ENCODE assay signal across 9 cellular contexts in genomic region chr4:87011340-87012034, GRCh38.
DNase-seq lines count a peak whose midpoint lies in the region; ATAC-seq and TF ChIP-seq lines count a peak whose summit lies in the region.
"Had no signal": no experiment of that assay in that cellular context is flagged by ENCODE, and none has a peak within 500 bp of the region (broad histone marks: within the 10 kb centered on the region; RNA-seq: fewer than 3 reads in every experiment).

No MANE protein-coding gene starts in this region.

- ATAC-seq in SK-N-SH treated with all-trans-retinoic acid at 6 μM for 48 hours (peak; percentile 11), HG03460 (IDR thresholded peaks at IDR 0.05; ENCODE audit: unreplicated experiment) (no peak), GM21529 (IDR thresholded peaks at IDR 0.05; ENCODE audit: unreplicated experiment) (no peak)
- ATAC-seq in activated CD8-positive, alpha-beta memory T cell treated with anti-CD3 and anti-CD28 coated beads, Interleukin-2, amount 10 ng/mL, durations not matched to agents 7 days and 5 days = no peak

- no peak for TF ChIP-seq CTCF in foreskin fibroblast (IDR thresholded peaks at IDR 0.05; ENCODE audit: low read depth, low read length)
- TF ChIP-seq CTCF in smooth muscle cell (IDR thresholded peaks at IDR 0.05; ENCODE audit: borderline replicate concordance, insufficient read depth, poor library complexity, severe bottlenecking) = no peak

- no peaks in the 10 kb centered on the region for H3K27me3 Mint-ChIP-seq in activated CD8-positive, alpha-beta memory T cell treated with anti-CD3 and anti-CD28 coated beads, Interleukin-2, amount 10 ng/mL, durations not matched to agents 7 days and 5 days
- H3K27me3 Mint-ChIP-seq: memory B cell had no signal

- 14% methylated on average over 5 of the region's 5 CpGs for WGBS in smooth muscle cell (ENCODE audit: low lambda C conversion rate)

- peaks cover 76% of the 10 kb centered on the region for H3K79me2 ChIP-seq in smooth muscle cell (ENCODE audit: low read depth)

- no peak overlapping the region for H3K27ac Mint-ChIP-seq in activated CD8-positive, alpha-beta memory T cell treated with anti-CD3 and anti-CD28 coated beads, Interleukin-2, amount 10 ng/mL, durations not matched to agents 7 days and 5 days
- H3K27ac Mint-ChIP-seq: memory B cell had no signal

- peaks cover 5% of the 10 kb centered on the region for H3F3A ChIP-seq in smooth muscle cell (ENCODE audit: low read depth)

- no peaks in the 10 kb centered on the region for H3K9me3 ChIP-seq in smooth muscle cell (replicated peaks; ENCODE audit: low read depth)

- peaks cover 2% of the 10 kb centered on the region for H3K36me3 Mint-ChIP-seq in activated CD8-positive, alpha-beta memory T cell treated with anti-CD3 and anti-CD28 coated beads, Interleukin-2, amount 10 ng/mL, durations not matched to agents 7 days and 5 days
- H3K36me3 Mint-ChIP-seq: memory B cell had no signal

- H3K36me3 ChIP-seq in smooth muscle cell (ENCODE audit: low read depth) = no peaks in the 10 kb centered on the region

- no peaks in the 10 kb centered on the region for H3K9me3 Mint-ChIP-seq in activated CD8-positive, alpha-beta memory T cell treated with anti-CD3 and anti-CD28 coated beads, Interleukin-2, amount 10 ng/mL, durations not matched to agents 7 days and 5 days (ENCODE audit: low read depth)
- H3K9me3 Mint-ChIP-seq: memory B cell had no signal

- H3K4me3 ChIP-seq in foreskin fibroblast (ENCODE audit: low read depth in 1 of 2, low read length in 2 of 2) (no peak overlapping the region), smooth muscle cell (peak overlapping the region; percentile 21)

- peaks cover 55% of the 10 kb centered on the region for H3K4me1 ChIP-seq in smooth muscle cell (ENCODE audit: low read depth)

- peak; percentile 20 for DNase-seq in DMS79 treated with DMSO at 0.1 percent for 48 hours (lab: John Stamatoyannopoulos, UW)
- DNase-seq in DMS79 (lab: John Stamatoyannopoulos, UW) = no peak
- peak; percentile 71 to 85 for DNase-seq in foreskin fibroblast
- no peak for DNase-seq in smooth muscle cell (lab: John Stamatoyannopoulos, UW; ENCODE audit: unreplicated experiment)
- DNase-seq in activated CD8-positive, alpha-beta memory T cell treated with anti-CD3 and anti-CD28 coated beads, Interleukin-2, amount 10 ng/mL, durations not matched to agents 7 days and 5 days = no peak

- peaks cover 70% of the 10 kb centered on the region for H3K4me1 Mint-ChIP-seq in activated CD8-positive, alpha-beta memory T cell treated with anti-CD3 and anti-CD28 coated beads, Interleukin-2, amount 10 ng/mL, durations not matched to agents 7 days and 5 days

- H3K27ac ChIP-seq in smooth muscle cell (ENCODE audit: low read depth) = peak overlapping the region; percentile 91

- H2AFZ ChIP-seq in smooth muscle cell (ENCODE audit: low read depth) = no peak overlapping the region

- no peak overlapping the region for H3K4me3 Mint-ChIP-seq in activated CD8-positive, alpha-beta memory T cell treated with anti-CD3 and anti-CD28 coated beads, Interleukin-2, amount 10 ng/mL, durations not matched to agents 7 days and 5 days
- H3K4me3 Mint-ChIP-seq: memory B cell had no signal

- H3K9ac ChIP-seq in smooth muscle cell (ENCODE audit: low read depth) = peak overlapping the region; percentile 46

- peak overlapping the region; percentile 60 for H3K4me2 ChIP-seq in smooth muscle cell

- no peaks in the 10 kb centered on the region for H4K20me1 ChIP-seq in smooth muscle cell (ENCODE audit: low read depth)

- no peaks in the 10 kb centered on the region for H3K27me3 ChIP-seq in smooth muscle cell (ENCODE audit: low read depth)

- CTCF ChIA-PET in activated CD8-positive, alpha-beta memory T cell treated with anti-CD3 and anti-CD28 coated beads, Interleukin-2, amount 10 ng/mL, durations not matched to agents 7 days and 5 days (lab: Charles Lee) = interaction anchor here (0.9 to 3.1 kb wide), 4 partner anchors 41 to 89 kb away, joined by 3 to 17 read pairs (median 8); partner anchors contain the start of gene AFF1

TF ChIP-seq in SK-N-SH treated with all-trans-retinoic acid at 6 μM for 48 hours, 23 proteins besides CTCF, POLR2A, EP300 and RAD21:
- TF ChIP-seq RARB (CRISPR knock-in tag; IDR thresholded peaks at IDR 0.05) (no peak), ZNF8 (CRISPR knock-in tag; IDR thresholded peaks at IDR 0.05) (no peak), ESRRG (CRISPR knock-in tag; IDR thresholded peaks at IDR 0.05) (no peak), ZFP30 (CRISPR knock-in tag; IDR thresholded peaks at IDR 0.05) (no peak), SNAI2 (CRISPR knock-in tag; IDR thresholded peaks at IDR 0.05) (no peak), GLIS3 (CRISPR knock-in tag; IDR thresholded peaks at IDR 0.05) (no peak), BACH2 (CRISPR knock-in tag; IDR thresholded peaks at IDR 0.05; ENCODE audit: borderline replicate concordance) (no peak)
- TF ChIP-seq, protein P1, sequence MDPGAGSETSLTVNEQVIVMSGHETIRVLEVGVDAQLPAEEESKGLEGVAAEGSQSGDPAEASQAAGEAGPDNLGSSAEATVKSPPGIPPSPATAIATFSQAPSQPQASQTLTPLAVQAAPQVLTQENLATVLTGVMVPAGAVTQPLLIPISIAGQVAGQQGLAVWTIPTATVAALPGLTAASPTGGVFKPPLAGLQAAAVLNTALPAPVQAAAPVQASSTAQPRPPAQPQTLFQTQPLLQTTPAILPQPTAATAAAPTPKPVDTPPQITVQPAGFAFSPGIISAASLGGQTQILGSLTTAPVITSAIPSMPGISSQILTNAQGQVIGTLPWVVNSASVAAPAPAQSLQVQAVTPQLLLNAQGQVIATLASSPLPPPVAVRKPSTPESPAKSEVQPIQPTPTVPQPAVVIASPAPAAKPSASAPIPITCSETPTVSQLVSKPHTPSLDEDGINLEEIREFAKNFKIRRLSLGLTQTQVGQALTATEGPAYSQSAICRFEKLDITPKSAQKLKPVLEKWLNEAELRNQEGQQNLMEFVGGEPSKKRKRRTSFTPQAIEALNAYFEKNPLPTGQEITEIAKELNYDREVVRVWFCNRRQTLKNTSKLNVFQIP (CRISPR knock-in tag; IDR thresholded peaks at IDR 0.05; ENCODE audit: borderline replicate concordance, low read depth) = no peak

Comparison
In these comparisons a context has a peak if more than half of its experiments do, and no peak if none do; other contexts are left out.
1. DNase-seq: peak in DMS79 treated with DMSO at 0.1 percent for 48 hours (single experiment) and foreskin fibroblast (2 of 2); none in DMS79 (single experiment), smooth muscle cell (single experiment) and activated CD8-positive, alpha-beta memory T cell treated with anti-CD3 and anti-CD28 coated beads, Interleukin-2, amount 10 ng/mL, durations not matched to agents 7 days and 5 days (single experiment).